Comparison of ENCODE assay signal across 10 cellular contexts in genomic region chr20:58398254-58398653, GRCh38.
"Had no signal": no experiment of that assay in that cellular context is flagged by ENCODE, and none has a peak within 500 bp of the region (broad histone marks: within the 10 kb centered on the region; RNA-seq: fewer than 3 reads in every experiment).

No MANE protein-coding gene starts in this region.

- H3K27me3 ChIP-seq: colonic mucosa, heart left ventricle, sigmoid colon had no signal

- DNase-seq: activated CD4-positive, CD25-positive, alpha-beta regulatory T cell; activated gamma-delta T cell; colonic mucosa; effector CD4-positive, alpha-beta T cell; heart left ventricle; mucosa of descending colon; sigmoid colon; stimulated activated CD4-positive, alpha-beta T cell treated with anti-CD3 and anti-CD28 coated beads, Interleukin-2, amount 100 ng/mL, for 24 hours; stimulated activated naive CD4-positive, alpha-beta T cell had no signal

- H3K4me3 ChIP-seq: colonic mucosa, heart left ventricle, mucosa of descending colon, sigmoid colon had no signal

- H3K27ac ChIP-seq: colonic mucosa, heart left ventricle, sigmoid colon had no signal

- ATAC-seq: heart left ventricle, left lobe of liver, mucosa of descending colon had no signal

- H3K9me3 ChIP-seq: colonic mucosa, heart left ventricle, mucosa of descending colon, sigmoid colon had no signal

- H3K36me3 ChIP-seq: colonic mucosa, heart left ventricle, sigmoid colon had no signal
